Comparison of ENCODE assay signal across 10 cellular contexts in the genomic region with DNA sequence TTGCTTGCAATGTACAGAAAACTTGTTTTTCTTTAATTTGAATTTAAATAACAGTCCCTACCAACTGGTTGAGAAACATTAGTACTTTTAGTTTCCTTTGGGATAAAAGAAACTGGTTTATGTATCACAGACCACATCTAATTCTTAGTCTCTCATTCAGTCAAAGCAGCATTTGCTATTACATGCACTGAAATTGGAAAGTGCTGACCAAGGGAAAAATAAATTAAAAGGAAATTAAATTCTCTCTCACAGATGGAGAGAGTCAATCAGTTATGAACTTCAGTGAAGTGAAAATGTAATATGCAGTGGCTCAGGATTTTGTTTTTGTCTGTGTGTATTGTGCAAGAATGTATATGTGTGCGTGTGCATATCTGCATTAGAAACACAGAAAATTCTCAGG.
"Had no signal": no experiment of that assay in that cellular context is flagged by ENCODE, and none has a peak within 500 bp of the region (broad histone marks: within the 10 kb centered on the region; RNA-seq: fewer than 3 reads in every experiment).

No MANE protein-coding gene starts in this region.

- H3K36me3 ChIP-seq: HAP-1 had no signal

- H3K27ac ChIP-seq: GM23248 had no signal

- H3K9ac ChIP-seq: GM23248 had no signal

- ATAC-seq: GM23338, HCT116 had no signal

- H2AFZ ChIP-seq: GM23248, GM23338 had no signal

- H3K9me3 ChIP-seq: HAP-1 had no signal

- H3K4me3 ChIP-seq: GM23248, GM23338, HAP-1 had no signal

- FAIRE-seq: H54 had no signal

- DNase-seq: GM23248, GOT3, H7, H9, HCEC 1CT, HFFc6 had no signal

- H3K4me2 ChIP-seq: GM23338 had no signal
